In the genomic region with DNA sequence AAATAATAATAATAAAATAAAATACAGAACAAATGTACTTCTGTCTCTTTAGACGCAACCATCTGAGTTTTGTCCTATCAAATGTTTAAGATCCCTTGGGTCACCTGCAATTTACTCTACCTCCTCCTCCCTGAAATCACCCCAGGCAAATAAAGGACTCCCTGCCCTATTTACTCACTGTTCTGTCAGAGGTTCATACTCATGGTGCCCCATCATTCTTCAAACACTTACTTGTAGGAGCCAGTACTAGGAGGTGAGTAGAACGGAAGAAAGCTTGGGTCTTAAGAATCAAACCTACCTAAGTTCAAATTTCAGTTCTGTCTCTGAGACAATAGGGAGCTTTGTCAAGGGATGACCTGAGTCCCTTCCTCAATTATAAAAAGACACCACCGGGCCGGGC, we compare ENCODE assay signal across 10 cellular contexts. TPM values are rescaled to one million over a fixed set of nuclear protein-coding genes. Genes with fewer than 3 reads are reported as not detected.
DNase-seq lines count a peak whose midpoint lies in the region; ATAC-seq and TF ChIP-seq lines count a peak whose summit lies in the region.
"Had no signal": no experiment of that assay in that cellular context is flagged by ENCODE, and none has a peak within 500 bp of the region (broad histone marks: within the 10 kb centered on the region; RNA-seq: fewer than 3 reads in every experiment).

No MANE protein-coding gene starts in this region.

- H3K9me3 Mint-ChIP-seq in activated T-helper 1 cell treated with anti-CD3 and anti-CD28 coated beads, Interleukin-12 subunit alpha, Interleukin-12 subunit beta, Interleukin-2, Interleukin-4 antibody, amounts not matched to agents 30 ng/mL and 10 ng/mL and 1 ng/mL, durations not matched to agents 14 hours and 24 hours and 36 hours: no peaks in the 10 kb centered on the region
- H3K9me3 Mint-ChIP-seq in natural killer cell treated with Interleukin-12 subunit alpha and Interleukin-12 subunit beta and Interleukin-15 and Interleukin-18, amount 100 ng/mL, for 72 hours: no peaks in the 10 kb centered on the region
- H3K9me3 Mint-ChIP-seq: T-helper 1 cell treated with Interleukin-12 subunit alpha and Interleukin-12 subunit beta and Interleukin-4 antibody, amounts not matched to agents 30 μg/mL and 1 μg/mL, for 36 hours had no signal

- no peak for TF ChIP-seq POLR2A in IMR-90 (IDR thresholded peaks at IDR 0.05; ENCODE audit: low read depth, low read length)
- TF ChIP-seq POLR2A in suprapubic skin (IDR thresholded peaks at IDR 0.05): no peak

- 0 out of 2 replicates have a peak overlapping the region, but pooled peaks have one; percentile 19 for H3K23ac ChIP-seq in IMR-90 (ENCODE audit: low read depth, low read length)

- peaks cover 35% of the 10 kb centered on the region for H3K36me3 Mint-ChIP-seq in activated T-helper 1 cell treated with anti-CD3 and anti-CD28 coated beads, Interleukin-12 subunit alpha, Interleukin-12 subunit beta, Interleukin-2, Interleukin-4 antibody, amounts not matched to agents 30 ng/mL and 10 ng/mL and 1 ng/mL, durations not matched to agents 14 hours and 24 hours and 36 hours (ENCODE audit: low read depth)
- H3K36me3 Mint-ChIP-seq in natural killer cell treated with Interleukin-12 subunit alpha and Interleukin-12 subunit beta and Interleukin-15 and Interleukin-18, amount 100 ng/mL, for 72 hours: peaks cover 14% of the 10 kb centered on the region

- H2BK15ac ChIP-seq in IMR-90 (ENCODE audit: low read depth, low read length): no peak overlapping the region

- H3K27ac Mint-ChIP-seq in activated T-helper 1 cell treated with anti-CD3 and anti-CD28 coated beads, Interleukin-12 subunit alpha, Interleukin-12 subunit beta, Interleukin-2, Interleukin-4 antibody, amounts not matched to agents 30 ng/mL and 10 ng/mL and 1 ng/mL, durations not matched to agents 14 hours and 24 hours and 36 hours: peak overlapping the region; percentile 76
- peak overlapping the region; percentile 19 to 79 for H3K27ac Mint-ChIP-seq in natural killer cell treated with Interleukin-12 subunit alpha and Interleukin-12 subunit beta and Interleukin-15 and Interleukin-18, amount 100 ng/mL, for 72 hours

- in situ Hi-C loops in IMR-90 (cut with MboI; ENCODE audit: low sequenced_read_pairs): no loop called here

- H3K4ac ChIP-seq in IMR-90 (ENCODE audit: low read depth, low read length): no peak overlapping the region

- H3K9me1 ChIP-seq in IMR-90 (ENCODE audit: insufficient read depth, low read length): peaks cover 13% of the 10 kb centered on the region

- H4K5ac ChIP-seq in IMR-90 (ENCODE audit: low read depth, low read length): no peak overlapping the region

- no peak overlapping the region for H2BK20ac ChIP-seq in IMR-90 (ENCODE audit: low read depth, low read length)

- intact Hi-C loops in IMR-90 (cut with micrococcal nuclease): no loop called here
- intact Hi-C loops in activated T-helper 1 cell treated with anti-CD3 and anti-CD28 coated beads, Interleukin-12 subunit alpha, Interleukin-12 subunit beta, Interleukin-2, Interleukin-4 antibody, amounts not matched to agents 30 ng/mL and 10 ng/mL and 1 ng/mL, durations not matched to agents 14 hours and 24 hours and 36 hours (cut with micrococcal nuclease): no loop called here
- intact Hi-C loops in posterior vena cava (cut with DNase I): no loop called here

- H3K4me1 ChIP-seq in IMR-90 (ENCODE audit: control insufficient read depth, insufficient read depth, low read length): peaks cover 3% of the 10 kb centered on the region; the same call in 1 of the 2 replicates
- H3K4me1 ChIP-seq in suprapubic skin: peaks cover 43% of the 10 kb centered on the region

- no peak overlapping the region for H2BK120ac ChIP-seq in IMR-90 (ENCODE audit: low read depth, low read length)

- H4K20me1 ChIP-seq in IMR-90 (ENCODE audit: insufficient read depth, low read length): peaks cover 51% of the 10 kb centered on the region

- POLR2A ChIA-PET in IMR-90 (lab: Charles Lee; ENCODE audit: unreplicated experiment): no interaction called here

- H3K4me3 Mint-ChIP-seq in activated T-helper 1 cell treated with anti-CD3 and anti-CD28 coated beads, Interleukin-12 subunit alpha, Interleukin-12 subunit beta, Interleukin-2, Interleukin-4 antibody, amounts not matched to agents 30 ng/mL and 10 ng/mL and 1 ng/mL, durations not matched to agents 14 hours and 24 hours and 36 hours: peak overlapping the region; percentile 94
- peak overlapping the region; percentile 90 for H3K4me3 Mint-ChIP-seq in natural killer cell treated with Interleukin-12 subunit alpha and Interleukin-12 subunit beta and Interleukin-15 and Interleukin-18, amount 100 ng/mL, for 72 hours

- no peak overlapping the region for H3K14ac ChIP-seq in IMR-90 (replicated peaks; ENCODE audit: low read depth, low read length)

- no peak overlapping the region for H2BK5ac ChIP-seq in IMR-90 (ENCODE audit: low read depth, low read length, poor library complexity, severe bottlenecking)

- H3K36me3 ChIP-seq in IMR-90 (ENCODE audit: control insufficient read depth, insufficient read depth, low read length) (peaks cover 21% of the 10 kb centered on the region), suprapubic skin (peaks cover 43% of the 10 kb centered on the region)

- no peak overlapping the region for H3K18ac ChIP-seq in IMR-90 (ENCODE audit: low read depth, low read length)

- H3K27ac ChIP-seq in IMR-90 (ENCODE audit: insufficient read depth, low read length) (no peak overlapping the region), suprapubic skin (no peak overlapping the region)

- H3K56ac ChIP-seq in IMR-90 (ENCODE audit: extremely low read depth, insufficient read depth, low read length): no peak overlapping the region

- H3K27me3 ChIP-seq in IMR-90 (ENCODE audit: control insufficient read depth, insufficient read depth, low read length): no peaks in the 10 kb centered on the region
- H3K27me3 ChIP-seq in suprapubic skin: no peaks in the 10 kb centered on the region

- BruUV-seq in IMR-90 (replicated peaks; lab: Mats Ljungman, UMichigan): no TSS peak

- H3K4me3 ChIP-seq in IMR-90 (ENCODE audit: insufficient read depth, low read depth, low read length): no peak overlapping the region
- no peak overlapping the region for H3K4me3 ChIP-seq in suprapubic skin

- TF ChIP-seq EP300 in suprapubic skin (IDR thresholded peaks at IDR 0.05): no peak

- no peak overlapping the region for H3K4me2 ChIP-seq in IMR-90 (ENCODE audit: low read depth, low read length)

- H4K91ac ChIP-seq in IMR-90 (ENCODE audit: insufficient read depth, low read depth, low read length): no peak overlapping the region

- H3K79me1 ChIP-seq in IMR-90 (ENCODE audit: low read depth in 1 of 2, low read length in 2 of 2): peaks cover 9 to 59% of the 10 kb centered on the region in 2 experiments

- H2AK5ac ChIP-seq in IMR-90 (ENCODE audit: low read depth, low read length): no peak overlapping the region

- CTCF ChIA-PET in IMR-90 (lab: Yijun Ruan, JAX): interaction anchor here (1.2 kb wide), 1 partner anchor 274 kb away, joined by 3 read pairs; no protein-coding TSS in a partner anchor

- H2AK9ac ChIP-seq in IMR-90 (replicated peaks; ENCODE audit: low read depth, low read length, poor library complexity): no peak overlapping the region

- H3K4me1 Mint-ChIP-seq in activated T-helper 1 cell treated with anti-CD3 and anti-CD28 coated beads, Interleukin-12 subunit alpha, Interleukin-12 subunit beta, Interleukin-2, Interleukin-4 antibody, amounts not matched to agents 30 ng/mL and 10 ng/mL and 1 ng/mL, durations not matched to agents 14 hours and 24 hours and 36 hours (ENCODE audit: low read depth): peaks cover 46% of the 10 kb centered on the region
- peaks cover 46 to 55% of the 10 kb centered on the region in 2 donors for H3K4me1 Mint-ChIP-seq in natural killer cell treated with Interleukin-12 subunit alpha and Interleukin-12 subunit beta and Interleukin-15 and Interleukin-18, amount 100 ng/mL, for 72 hours (ENCODE audit: low read depth in 2 of 2)

- WGBS in IMR-90 (ENCODE audit: extremely low coverage in 2 of 2, insufficient read length in 1 of 2), 2 experiments: no CpG with 5 or more reads among the region's 4 CpGs
- WGBS in suprapubic skin: 66% methylated on average over 4 of the region's 4 CpGs

- no peaks in the 10 kb centered on the region for H3K9me3 ChIP-seq in IMR-90 (ENCODE audit: control insufficient read depth, insufficient read depth, low read length)
- H3K9me3 ChIP-seq in suprapubic skin: no peaks in the 10 kb centered on the region

- H2AFZ ChIP-seq in IMR-90 (replicated peaks; ENCODE audit: low read length, poor library complexity): no peak overlapping the region

- no peaks in the 10 kb centered on the region for H3K27me3 Mint-ChIP-seq in activated T-helper 1 cell treated with anti-CD3 and anti-CD28 coated beads, Interleukin-12 subunit alpha, Interleukin-12 subunit beta, Interleukin-2, Interleukin-4 antibody, amounts not matched to agents 30 ng/mL and 10 ng/mL and 1 ng/mL, durations not matched to agents 14 hours and 24 hours and 36 hours (ENCODE audit: insufficient read depth)
- no peaks in the 10 kb centered on the region for H3K27me3 Mint-ChIP-seq in natural killer cell treated with Interleukin-12 subunit alpha and Interleukin-12 subunit beta and Interleukin-15 and Interleukin-18, amount 100 ng/mL, for 72 hours

- TF ChIP-seq CTCF in IMR-90 (conservative IDR thresholded peaks at IDR 0.05; ENCODE audit: low read depth, low read length): no peak
- TF ChIP-seq CTCF in suprapubic skin (IDR thresholded peaks at IDR 0.05): no peak

- H3K9ac ChIP-seq in IMR-90 (ENCODE audit: low read depth, low read length): no peak overlapping the region

- TF ChIP-seq RAD21 in IMR-90 (IDR thresholded peaks at IDR 0.05; ENCODE audit: low read length): no peak

- DNase-seq in IMR-90 (no peak), posterior vena cava (ENCODE audit: low spot score) (no peak), GM03348 (ENCODE audit: low spot score) (no peak), suprapubic skin (ENCODE audit: low spot score in 2 of 2) (no peak)
- DNase-seq in activated T-helper 1 cell treated with anti-CD3 and anti-CD28 coated beads, Interleukin-12 subunit alpha, Interleukin-12 subunit beta, Interleukin-2, Interleukin-4 antibody, amounts not matched to agents 30 ng/mL and 10 ng/mL and 1 ng/mL, durations not matched to agents 14 hours and 24 hours and 36 hours (ENCODE audit: low spot score): no peak
- DNase-seq in natural killer cell treated with Interleukin-12 subunit alpha and Interleukin-12 subunit beta and Interleukin-15 and Interleukin-18, amount 100 ng/mL, for 72 hours (ENCODE audit: low spot score): no peak
- DNase-seq: caudate nucleus, kidney, NCI-H2081 had no signal

- dilution Hi-C loops in IMR-90 (cut with HindIII; ENCODE audit: low sequenced_read_pairs, unreplicated experiment): no loop called here

- ATAC-seq in IMR-90 (ENCODE audit: low read depth): no peak
- ATAC-seq in natural killer cell treated with Interleukin-12 subunit alpha and Interleukin-12 subunit beta and Interleukin-15 and Interleukin-18, amount 100 ng/mL, for 72 hours: no peak

- H4K8ac ChIP-seq in IMR-90 (ENCODE audit: low read depth in 2 of 2, low read length in 2 of 2): no peak overlapping the region

RNA-seq across cellular contexts. Expression of a gene that starts 3.8 kb away (rescaled TPM):
- total RNA-seq in IMR-90 (2012; rRNA removed): 8.1 and 8.4 TPM in 2 replicates
- polyA plus RNA-seq in IMR-90 (2012; rRNA removed): 24.9 and 26.4 TPM in 2 replicates
- polyA plus RNA-seq in IMR-90 (2012; cell fraction: cytosol; rRNA removed): 30.8 and 40.6 TPM in 2 replicates
- 41.1 and 73.5 TPM in 2 replicates for polyA plus RNA-seq in IMR-90 (2012; cell fraction: nucleus; rRNA removed; ENCODE audit: low replicate concordance)
- 68.9 and 73.6 TPM in 2 replicates for total RNA-seq in activated T-helper 1 cell treated with anti-CD3 and anti-CD28 coated beads, Interleukin-12 subunit alpha, Interleukin-12 subunit beta, Interleukin-2, Interleukin-4 antibody, amounts not matched to agents 30 ng/mL and 10 ng/mL and 1 ng/mL, durations not matched to agents 14 hours and 24 hours and 36 hours
- 10 to 100 TPM; 64.0 to 99.1 TPM for total RNA-seq in natural killer cell treated with Interleukin-12 subunit alpha and Interleukin-12 subunit beta and Interleukin-15 and Interleukin-18, amount 100 ng/mL, for 72 hours
- 10 to 100 TPM; 27.8 to 29.8 TPM for total RNA-seq in posterior vena cava
- 10 to 100 TPM; 34.4 to 43.2 (median 38.4) TPM for total RNA-seq in suprapubic skin

RNA-seq across cellular contexts. Expression of a gene that starts 8.1 kb away (rescaled TPM):
- total RNA-seq in IMR-90 (2012; rRNA removed): not detected in 2 replicates
- polyA plus RNA-seq in IMR-90 (2012; rRNA removed): 1.1 and 1.2 TPM in 2 replicates
- polyA plus RNA-seq in IMR-90 (2012; cell fraction: cytosol; rRNA removed): not detected in 2 replicates
- polyA plus RNA-seq in IMR-90 (2012; cell fraction: nucleus; rRNA removed; ENCODE audit: low replicate concordance): not detected in 2 replicates
- 2.0 and 2.7 TPM in 2 replicates for total RNA-seq in activated T-helper 1 cell treated with anti-CD3 and anti-CD28 coated beads, Interleukin-12 subunit alpha, Interleukin-12 subunit beta, Interleukin-2, Interleukin-4 antibody, amounts not matched to agents 30 ng/mL and 10 ng/mL and 1 ng/mL, durations not matched to agents 14 hours and 24 hours and 36 hours
- 1 to 10 TPM in 1 of 2 donors, not detected in 1; 8.5 TPM for total RNA-seq in natural killer cell treated with Interleukin-12 subunit alpha and Interleukin-12 subunit beta and Interleukin-15 and Interleukin-18, amount 100 ng/mL, for 72 hours
- not detected for total RNA-seq in posterior vena cava
- not detected for total RNA-seq in suprapubic skin
- total RNA-seq: kidney had no signal

RNA-seq across cellular contexts. Expression of a gene that starts 11.4 kb away (rescaled TPM):
- total RNA-seq in IMR-90 (2012; rRNA removed): 29.6 and 34.4 TPM in 2 replicates
- polyA plus RNA-seq in IMR-90 (2012; rRNA removed): 41.1 and 44.0 TPM in 2 replicates
- 33.8 and 49.6 TPM in 2 replicates for polyA plus RNA-seq in IMR-90 (2012; cell fraction: cytosol; rRNA removed)
- polyA plus RNA-seq in IMR-90 (2012; cell fraction: nucleus; rRNA removed; ENCODE audit: low replicate concordance): 92.8 and 111 TPM in 2 replicates
- 100 and 104 TPM in 2 replicates for total RNA-seq in activated T-helper 1 cell treated with anti-CD3 and anti-CD28 coated beads, Interleukin-12 subunit alpha, Interleukin-12 subunit beta, Interleukin-2, Interleukin-4 antibody, amounts not matched to agents 30 ng/mL and 10 ng/mL and 1 ng/mL, durations not matched to agents 14 hours and 24 hours and 36 hours
- 10 to 100 TPM; 95.8 to 99.7 TPM for total RNA-seq in natural killer cell treated with Interleukin-12 subunit alpha and Interleukin-12 subunit beta and Interleukin-15 and Interleukin-18, amount 100 ng/mL, for 72 hours
- total RNA-seq in posterior vena cava: 10 to 100 TPM; 47.9 to 54.2 TPM
- total RNA-seq in suprapubic skin: 10 to 100 TPM; 21.6 to 34.9 (median 27.7) TPM

RNA-seq across cellular contexts. Expression of a gene that starts 15.8 kb away (rescaled TPM):
- not detected in 2 replicates for total RNA-seq in IMR-90 (2012; rRNA removed)
- 0.24 and 0.50 TPM in 2 replicates for polyA plus RNA-seq in IMR-90 (2012; rRNA removed)
- polyA plus RNA-seq in IMR-90 (2012; cell fraction: cytosol; rRNA removed): 0.12 and 0.27 TPM in 2 replicates
- 0.46 and 0.60 TPM in 2 replicates for polyA plus RNA-seq in IMR-90 (2012; cell fraction: nucleus; rRNA removed; ENCODE audit: low replicate concordance)
- total RNA-seq in activated T-helper 1 cell treated with anti-CD3 and anti-CD28 coated beads, Interleukin-12 subunit alpha, Interleukin-12 subunit beta, Interleukin-2, Interleukin-4 antibody, amounts not matched to agents 30 ng/mL and 10 ng/mL and 1 ng/mL, durations not matched to agents 14 hours and 24 hours and 36 hours: 195 and 200 TPM in 2 replicates
- total RNA-seq in natural killer cell treated with Interleukin-12 subunit alpha and Interleukin-12 subunit beta and Interleukin-15 and Interleukin-18, amount 100 ng/mL, for 72 hours: 100 to 1,000 TPM; 192 to 207 TPM
- 1 to 10 TPM; 1.6 to 3.0 TPM for total RNA-seq in posterior vena cava
- 1 to 10 TPM in 2 of 4 donors, under 1 TPM in 1, not detected in 1; 0.52 to 2.3 (median 1.3) TPM for total RNA-seq in suprapubic skin

RNA-seq across cellular contexts. Expression of a gene that starts 28.7 kb away (rescaled TPM):
- 6.6 and 6.9 TPM in 2 replicates for total RNA-seq in IMR-90 (2012; rRNA removed)
- polyA plus RNA-seq in IMR-90 (2012; rRNA removed): 5.8 and 6.7 TPM in 2 replicates
- 5.6 and 5.8 TPM in 2 replicates for polyA plus RNA-seq in IMR-90 (2012; cell fraction: cytosol; rRNA removed)
- 5.3 and 10.5 TPM in 2 replicates for polyA plus RNA-seq in IMR-90 (2012; cell fraction: nucleus; rRNA removed; ENCODE audit: low replicate concordance)
- total RNA-seq in activated T-helper 1 cell treated with anti-CD3 and anti-CD28 coated beads, Interleukin-12 subunit alpha, Interleukin-12 subunit beta, Interleukin-2, Interleukin-4 antibody, amounts not matched to agents 30 ng/mL and 10 ng/mL and 1 ng/mL, durations not matched to agents 14 hours and 24 hours and 36 hours: 20.2 and 21.4 TPM in 2 replicates
- 10 to 100 TPM; 10.2 to 14.7 TPM for total RNA-seq in natural killer cell treated with Interleukin-12 subunit alpha and Interleukin-12 subunit beta and Interleukin-15 and Interleukin-18, amount 100 ng/mL, for 72 hours
- 1 to 10 TPM; 6.2 to 6.5 TPM for total RNA-seq in posterior vena cava
- 10 to 100 TPM in 1 of 4 donors, 1 to 10 TPM in 3; 6.3 to 12.1 (median 8.1) TPM for total RNA-seq in suprapubic skin
